ENCODE assay signal across 8 cellular contexts in the genomic region with DNA sequence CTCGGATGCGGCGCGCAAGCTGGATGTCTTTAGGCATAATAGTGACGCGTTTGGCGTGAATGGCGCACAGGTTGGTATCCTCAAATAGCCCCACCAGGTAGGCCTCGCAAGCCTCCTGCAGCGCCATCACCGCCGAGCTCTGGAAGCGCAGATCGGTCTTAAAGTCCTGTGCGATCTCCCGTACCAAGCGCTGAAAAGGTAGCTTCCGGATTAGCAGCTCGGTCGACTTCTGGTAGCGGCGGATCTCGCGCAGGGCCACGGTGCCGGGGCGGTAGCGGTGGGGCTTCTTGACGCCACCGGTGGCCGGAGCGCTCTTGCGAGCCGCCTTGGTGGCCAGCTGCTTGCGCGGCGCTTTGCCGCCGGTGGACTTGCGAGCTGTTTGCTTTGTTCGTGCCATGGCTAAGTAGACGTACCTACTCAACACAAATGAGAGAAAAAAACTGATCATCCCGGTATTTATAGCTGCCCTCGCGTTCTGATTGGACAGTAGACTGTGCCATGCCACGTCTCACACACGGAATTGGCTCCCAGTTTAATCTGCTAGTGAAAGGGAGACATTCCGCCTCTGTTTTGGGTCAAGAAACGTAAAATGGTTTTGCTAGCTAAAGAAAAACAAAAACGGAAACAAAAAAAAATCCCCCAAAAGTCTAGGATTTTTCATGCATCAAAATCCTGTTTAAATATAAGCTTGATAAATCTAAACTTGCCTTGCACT. TPM values are rescaled to one million over a fixed set of nuclear protein-coding genes. Genes with fewer than 3 reads are reported as not detected.
DNase-seq lines count a peak whose midpoint lies in the region; ATAC-seq and TF ChIP-seq lines count a peak whose summit lies in the region.

No MANE protein-coding gene starts in this region.

- DNase-seq in Daoy (ENCODE audit: low read depth) (peak; percentile 91), Karpas-422 (peak; percentile 97), SJCRH30 (peak; percentile 86 to 95), glutamatergic neuron (peak; percentile 59), progenitor cell of endocrine pancreas (ENCODE audit: low spot score, unreplicated experiment) (peak; percentile 76), inferior parietal cortex (ENCODE audit: extremely low spot score) (no peak)
- peak; percentile 82 to 86 for DNase-seq in activated naive CD4-positive, alpha-beta T cell treated with anti-CD3 and anti-CD28 coated beads, Interleukin-2, amount 50 U/mL, for 72 hours (ENCODE audit: low spot score in 2 of 2)

- peaks cover 9 to 23% of the 10 kb centered on the region in 2 donors for H3K36me3 Mint-ChIP-seq in activated naive CD4-positive, alpha-beta T cell treated with anti-CD3 and anti-CD28 coated beads, Interleukin-2, amount 50 U/mL, for 72 hours
- H3K36me3 Mint-ChIP-seq in glutamatergic neuron (ENCODE audit: unreplicated experiment) (no peaks in the 10 kb centered on the region), progenitor cell of endocrine pancreas (ENCODE audit: insufficient read depth) (no peaks in the 10 kb centered on the region)

- H3K27ac ChIP-seq in Karpas-422 (ENCODE audit: low read length), result peak overlapping the region; percentile 33
- H3K27ac ChIP-seq in SJCRH30, result peak overlapping the region; percentile 97

- peaks cover 0 to 5% of the 10 kb centered on the region in 2 donors for H3K9me3 Mint-ChIP-seq in activated naive CD4-positive, alpha-beta T cell treated with anti-CD3 and anti-CD28 coated beads, Interleukin-2, amount 50 U/mL, for 72 hours
- peaks cover 16% of the 10 kb centered on the region for H3K9me3 Mint-ChIP-seq in glutamatergic neuron (ENCODE audit: unreplicated experiment)
- no peaks in the 10 kb centered on the region for H3K9me3 Mint-ChIP-seq in progenitor cell of endocrine pancreas (ENCODE audit: low read depth)

- H3K9ac ChIP-seq in Karpas-422 (ENCODE audit: low read length), result peak overlapping the region; percentile 76

- no peak for TF ChIP-seq CTCF in glutamatergic neuron (IDR thresholded peaks at IDR 0.05; ENCODE audit: partially characterized antibody, unreplicated experiment)
- TF ChIP-seq CTCF in progenitor cell of endocrine pancreas (IDR thresholded peaks at IDR 0.05; ENCODE audit: unreplicated experiment), result peak; percentile 48

- no peaks in the 10 kb centered on the region for H3K27me3 ChIP-seq in Karpas-422 (ENCODE audit: low read length)
- no peaks in the 10 kb centered on the region for H3K27me3 ChIP-seq in SJCRH30

- no peaks in the 10 kb centered on the region for H4K20me1 ChIP-seq in Karpas-422 (ENCODE audit: insufficient read depth, low read depth, low read length)

- peak overlapping the region; percentile 97 for H3K4me3 Mint-ChIP-seq in glutamatergic neuron (ENCODE audit: unreplicated experiment)
- H3K4me3 Mint-ChIP-seq in progenitor cell of endocrine pancreas (ENCODE audit: low read depth), result peak overlapping the region; percentile 92

- no peaks in the 10 kb centered on the region for H3K9me3 ChIP-seq in Karpas-422 (ENCODE audit: low read length)
- no peaks in the 10 kb centered on the region for H3K9me3 ChIP-seq in SJCRH30 (replicated peaks)

- peak overlapping the region; percentile 70 for H3K4me2 ChIP-seq in Karpas-422 (ENCODE audit: low read depth, low read length, poor library complexity, severe bottlenecking)

- peak overlapping the region; percentile 99 for H3K27ac Mint-ChIP-seq in activated naive CD4-positive, alpha-beta T cell treated with anti-CD3 and anti-CD28 coated beads, Interleukin-2, amount 50 U/mL, for 72 hours
- H3K27ac Mint-ChIP-seq in glutamatergic neuron (ENCODE audit: unreplicated experiment) (peak overlapping the region; percentile 83), progenitor cell of endocrine pancreas (peak overlapping the region; percentile 98)

- peaks cover 36% of the 10 kb centered on the region for H3K4me1 ChIP-seq in Karpas-422 (ENCODE audit: low read length)
- H3K4me1 ChIP-seq in SJCRH30, result no peaks in the 10 kb centered on the region

- no peaks in the 10 kb centered on the region for H3K79me2 ChIP-seq in Karpas-422 (ENCODE audit: low read length)

- H3K27me3 Mint-ChIP-seq in glutamatergic neuron (ENCODE audit: unreplicated experiment) (peaks cover 12% of the 10 kb centered on the region), progenitor cell of endocrine pancreas (no peaks in the 10 kb centered on the region)

- H3K4me1 Mint-ChIP-seq in glutamatergic neuron (ENCODE audit: low read depth, unreplicated experiment), result peaks cover 11% of the 10 kb centered on the region
- H3K4me1 Mint-ChIP-seq in progenitor cell of endocrine pancreas (ENCODE audit: low read depth), result peaks cover 31% of the 10 kb centered on the region

- H3K9me2 ChIP-seq in Karpas-422 (replicated peaks; ENCODE audit: insufficient read depth, low read length), result no peaks in the 10 kb centered on the region

- peak; percentile 49 for ATAC-seq in GM21619 (IDR thresholded peaks at IDR 0.05; ENCODE audit: unreplicated experiment)
- ATAC-seq in activated naive CD4-positive, alpha-beta T cell treated with anti-CD3 and anti-CD28 coated beads, Interleukin-2, amount 50 U/mL, for 72 hours, result peak; percentile 58 to 71

- H3K4me3 ChIP-seq in Karpas-422 (ENCODE audit: low read length), result peak overlapping the region; percentile 61
- H3K4me3 ChIP-seq in SJCRH30, result peak overlapping the region; percentile 59

- H2AFZ ChIP-seq in Karpas-422 (ENCODE audit: low read length), result peak overlapping the region; percentile 65

- H3K36me3 ChIP-seq in Karpas-422 (ENCODE audit: insufficient read depth, low read length) (no peaks in the 10 kb centered on the region), SJCRH30 (no peaks in the 10 kb centered on the region)

RNA-seq across cellular contexts. Expression of a gene that starts 40.1 kb away (rescaled TPM):
- not detected in 2 replicates for total RNA-seq in Daoy (2014; rRNA removed; shearing (Covaris generic))
- not detected in 2 replicates for total RNA-seq in Karpas-422 (2014; rRNA removed; shearing (Covaris generic); ENCODE audit: low replicate concordance)
- total RNA-seq in SJCRH30 (2014; rRNA removed; shearing (Covaris generic)), result not detected in 2 replicates
- total RNA-seq in activated naive CD4-positive, alpha-beta T cell treated with anti-CD3 and anti-CD28 coated beads, Interleukin-2, amount 50 U/mL, for 72 hours, result not detected
- total RNA-seq in glutamatergic neuron (ENCODE audit: unreplicated experiment), result not detected
- total RNA-seq in progenitor cell of endocrine pancreas, result not detected in 2 replicates
